Comparison of ENCODE assay signal across 8 cellular contexts in genomic region chr1:23916209-23917131, GRCh38. TPM values are rescaled to one million over a fixed set of nuclear protein-coding genes. Genes with fewer than 3 reads are reported as not detected.
DNase-seq lines count a peak whose midpoint lies in the region; ATAC-seq and TF ChIP-seq lines count a peak whose summit lies in the region.

No MANE protein-coding gene starts in this region.

- H3K36me3 ChIP-seq in thyroid gland, result no peaks in the 10 kb centered on the region

- CTCF ChIA-PET in activated CD8-positive, alpha-beta T cell treated with anti-CD3 and anti-CD28 coated beads, Interleukin-2, amount 10 ng/mL, durations not matched to agents 7 days and 5 days (lab: Charles Lee), result interaction anchor here (0.6 to 4.0 kb wide), 43 partner anchors 8 to 279 kb away, joined by 3 to 131 read pairs (median 6); partner anchors contain the start of genes FUCA1, GALE, HMGCL and LYPLA2

- WGBS in thyroid gland, 2 donors, result 56 to 70% methylated on average over 8 to 12 of the region's 12 CpGs

- no peak for TF ChIP-seq POLR2A in thyroid gland (IDR thresholded peaks at IDR 0.05)

- peaks cover 49% of the 10 kb centered on the region for H3K4me1 Mint-ChIP-seq in activated CD8-positive, alpha-beta T cell treated with anti-CD3 and anti-CD28 coated beads, Interleukin-2, amount 10 ng/mL, durations not matched to agents 7 days and 5 days (ENCODE audit: low read depth)
- H3K4me1 Mint-ChIP-seq in nephron, result no peaks in the 10 kb centered on the region

- H3K9me3 ChIP-seq in thyroid gland, result no peaks in the 10 kb centered on the region

- H3K27me3 Mint-ChIP-seq in activated CD8-positive, alpha-beta T cell treated with anti-CD3 and anti-CD28 coated beads, Interleukin-2, amount 10 ng/mL, durations not matched to agents 7 days and 5 days (ENCODE audit: low read depth), result no peaks in the 10 kb centered on the region
- no peaks in the 10 kb centered on the region for H3K27me3 Mint-ChIP-seq in nephron (ENCODE audit: low read depth)

- H3K4me1 ChIP-seq in thyroid gland, result peaks cover 13 to 29% of the 10 kb centered on the region in 2 donors

- H3K4me3 ChIP-seq in thyroid gland (replicated peaks in 1 of 3), result no peak overlapping the region

- H3K27ac ChIP-seq in thyroid gland, result no peak overlapping the region

- POLR2A ChIA-PET in activated CD8-positive, alpha-beta T cell treated with anti-CD3 and anti-CD28 coated beads, Interleukin-2, amount 10 ng/mL, durations not matched to agents 7 days and 5 days (lab: Charles Lee), result interaction anchor here (0.8 to 1.4 kb wide), 2 partner anchors 99 to 115 kb away, joined by 3 to 4 read pairs; no protein-coding TSS in a partner anchor

- no peak overlapping the region for H3K4me3 Mint-ChIP-seq in activated CD8-positive, alpha-beta T cell treated with anti-CD3 and anti-CD28 coated beads, Interleukin-2, amount 10 ng/mL, durations not matched to agents 7 days and 5 days
- H3K4me3 Mint-ChIP-seq in nephron, result no peak overlapping the region

- H3K27ac Mint-ChIP-seq in activated CD8-positive, alpha-beta T cell treated with anti-CD3 and anti-CD28 coated beads, Interleukin-2, amount 10 ng/mL, durations not matched to agents 7 days and 5 days, result peak overlapping the region; percentile 5
- no peak overlapping the region for H3K27ac Mint-ChIP-seq in nephron

- H3K9me3 Mint-ChIP-seq in activated CD8-positive, alpha-beta T cell treated with anti-CD3 and anti-CD28 coated beads, Interleukin-2, amount 10 ng/mL, durations not matched to agents 7 days and 5 days (ENCODE audit: insufficient read depth), result no peaks in the 10 kb centered on the region
- H3K9me3 Mint-ChIP-seq in nephron, result no peaks in the 10 kb centered on the region

- no peaks in the 10 kb centered on the region for H3K36me3 Mint-ChIP-seq in activated CD8-positive, alpha-beta T cell treated with anti-CD3 and anti-CD28 coated beads, Interleukin-2, amount 10 ng/mL, durations not matched to agents 7 days and 5 days (ENCODE audit: low read depth)
- no peaks in the 10 kb centered on the region for H3K36me3 Mint-ChIP-seq in nephron (ENCODE audit: low read depth)

- TF ChIP-seq CTCF in nephron (IDR thresholded peaks at IDR 0.05; ENCODE audit: unreplicated experiment in 3 of 3) (peak; percentile 66 to 74 (median 71)), thyroid gland (IDR thresholded peaks at IDR 0.05) (peak in 5 of 6 experiments; percentile 35 to 79 (median 70))

- no peaks in the 10 kb centered on the region for H3K27me3 ChIP-seq in thyroid gland

- ATAC-seq in HG03045 (IDR thresholded peaks at IDR 0.05; ENCODE audit: unreplicated experiment), result peak; percentile 56
- peak; percentile 93 for ATAC-seq in activated CD8-positive, alpha-beta T cell treated with anti-CD3 and anti-CD28 coated beads, Interleukin-2, amount 10 ng/mL, durations not matched to agents 7 days and 5 days

- intact Hi-C loops in thyroid gland (cut with DNase I), result loop anchor here (5.0 to 10.0 kb wide), 2 partner anchors 102 to 144 kb away; no protein-coding TSS in a partner anchor

- DNase-seq in NCI-H345 (lab: John Stamatoyannopoulos, UW) (peak; percentile 21), NCI-H345 treated with DMSO at 0.1 percent for 48 hours (lab: John Stamatoyannopoulos, UW; ENCODE audit: unreplicated experiment) (no peak), NCI-H524 treated with DMSO at 0.1 percent for 48 hours (lab: John Stamatoyannopoulos, UW) (peak; percentile 31), fibroblast of gingiva (ENCODE audit: low read depth) (peak; percentile 56), thyroid gland (peak; percentile 76 to 78)
- peak; percentile 84 for DNase-seq in activated CD8-positive, alpha-beta T cell treated with anti-CD3 and anti-CD28 coated beads, Interleukin-2, amount 10 ng/mL, durations not matched to agents 7 days and 5 days

RNA-seq across cellular contexts. Expression of gene CNR2, which starts 3.3 kb away (rescaled TPM):
- 1 to 10 TPM; 3.4 to 3.7 TPM for total RNA-seq in activated CD8-positive, alpha-beta T cell treated with anti-CD3 and anti-CD28 coated beads, Interleukin-2, amount 10 ng/mL, durations not matched to agents 7 days and 5 days
- under 1 TPM; 0.11 to 0.54 (median 0.31) TPM for total RNA-seq in thyroid gland

RNA-seq across cellular contexts. Expression of gene PNRC2, which starts 43.2 kb away (rescaled TPM):
- total RNA-seq in activated CD8-positive, alpha-beta T cell treated with anti-CD3 and anti-CD28 coated beads, Interleukin-2, amount 10 ng/mL, durations not matched to agents 7 days and 5 days, result 100 to 1,000 TPM; 129 to 134 TPM
- 100 to 1,000 TPM; 147 to 211 (median 186) TPM for total RNA-seq in thyroid gland

RNA-seq across cellular contexts. Expression of gene FUCA1, which starts 48.4 kb away (rescaled TPM):
- 1 to 10 TPM; 7.1 to 7.3 TPM for total RNA-seq in activated CD8-positive, alpha-beta T cell treated with anti-CD3 and anti-CD28 coated beads, Interleukin-2, amount 10 ng/mL, durations not matched to agents 7 days and 5 days
- 100 to 1,000 TPM in 3 of 4 donors, 10 to 100 TPM in 1; 75.5 to 133 (median 112) TPM for total RNA-seq in thyroid gland

Comparison
In these comparisons a context has a peak if more than half of its experiments do, and no peak if none do; other contexts are left out.
1. RNA of gene FUCA1, which starts 48.4 kb away (total RNA-seq): 75.5 to 133 TPM in thyroid gland; 7.1 to 7.3 TPM in activated CD8-positive, alpha-beta T cell treated with anti-CD3 and anti-CD28 coated beads, Interleukin-2, amount 10 ng/mL, durations not matched to agents 7 days and 5 days; every median in the first group is over 4 times any median in the second.